10 cellular contexts compared by ENCODE assay signal in genomic region chr1:171286032-171286705, GRCh38. TPM values are rescaled to one million over a fixed set of nuclear protein-coding genes. Genes with fewer than 3 reads are reported as not detected.
DNase-seq lines count a peak whose midpoint lies in the region; ATAC-seq, FAIRE-seq and TF ChIP-seq lines count a peak whose summit lies in the region.
"Had no signal": no experiment of that assay in that cellular context is flagged by ENCODE, and none has a peak within 500 bp of the region (broad histone marks: within the 10 kb centered on the region; RNA-seq: fewer than 3 reads in every experiment).

No MANE protein-coding gene starts in this region.

- no peak for TF ChIP-seq POLR2A in spleen (IDR thresholded peaks at IDR 0.05)

- H4K20me1 ChIP-seq in SK-N-SH (ENCODE audit: insufficient read depth), result no peaks in the 10 kb centered on the region

- under 1% methylated on average over 4 of the region's 4 CpGs for WGBS in SK-N-SH (ENCODE audit: low lambda C conversion rate)
- WGBS in spleen, 5 donors, result 35 to 43% (median 42%) methylated on average over 4 of the region's 4 CpGs
- WGBS in right cardiac atrium, result 56% methylated on average over 4 of the region's 4 CpGs

- no peak overlapping the region for H2AFZ ChIP-seq in SK-N-SH (ENCODE audit: low read depth)

- DNase-seq in GM19239 (ENCODE audit: insufficient read length, low spot score) (no peak), SK-N-SH (no peak), kidney tubule cell (ENCODE audit: low spot score) (peak; percentile 77), spleen (no peak), iPS-NIHi7 (ENCODE audit: extremely low spot score) (no peak), NCI-H1436 treated with DMSO at 0.1 percent for 48 hours (lab: John Stamatoyannopoulos, UW) (no peak), right cardiac atrium (no peak)
- DNase-seq: activated T-cell treated with anti-CD3 and anti-CD28 coated beads, Interleukin-2, amount 50 U/mL, for 48 hours had no signal

- no peak overlapping the region for H3K9ac ChIP-seq in SK-N-SH

- no peak for TF ChIP-seq EP300 in SK-N-SH (IDR thresholded peaks at IDR 0.05; ENCODE audit: borderline replicate concordance in 1 of 2, low read depth in 1 of 2, low read length in 1 of 2)

- no peaks in the 10 kb centered on the region for H3K36me3 ChIP-seq in SK-N-SH (replicated peaks in 1 of 2; ENCODE audit: control insufficient read depth in 1 of 2, insufficient read depth in 2 of 2, low read length in 1 of 2)
- no peaks in the 10 kb centered on the region for H3K36me3 ChIP-seq in spleen

- TF ChIP-seq RAD21 in SK-N-SH (IDR thresholded peaks at IDR 0.05; ENCODE audit: low read length), result no peak

- H3K9me2 ChIP-seq in SK-N-SH, result no peaks in the 10 kb centered on the region

- CTCF ChIA-PET in SK-N-SH (lab: Yijun Ruan, JAX), result interaction anchor here (0.8 to 1.7 kb wide), 2 partner anchors 18 to 28 kb away, joined by 3 to 7 read pairs; partner anchors contain the start of gene FMO4

- no peaks in the 10 kb centered on the region for H3F3A ChIP-seq in SK-N-SH (replicated peaks; ENCODE audit: insufficient read depth)

- TF ChIP-seq CTCF in SK-N-SH (IDR thresholded peaks at IDR 0.05), result no peak
- no peak for TF ChIP-seq CTCF in spleen (IDR thresholded peaks at IDR 0.05 in 8 of 11, conservative IDR thresholded peaks at IDR 0.05 in 3 of 11)

- ATAC-seq in HG03064 (IDR thresholded peaks at IDR 0.05; ENCODE audit: low read depth, unreplicated experiment) (peak; percentile 63), right cardiac atrium (no peak)

- H3K27ac ChIP-seq in SK-N-SH (ENCODE audit: low read depth in 2 of 2, low read length in 1 of 2) (no peak overlapping the region), spleen (no peak overlapping the region), right cardiac atrium (ENCODE audit: low read length) (no peak overlapping the region)

- H3K4me2 ChIP-seq in SK-N-SH, result no peak overlapping the region

- H3K4me3 ChIP-seq in SK-N-SH (ENCODE audit: low read depth in 2 of 2, low read length in 1 of 2), result no peak overlapping the region
- no peak overlapping the region for H3K4me3 ChIP-seq in spleen
- no peak overlapping the region for H3K4me3 ChIP-seq in right cardiac atrium (ENCODE audit: low read length)

- FAIRE-seq in GM19239 (lab: Jason Lieb, UNC), result peak; percentile 21

- intact Hi-C loops in spleen (cut with DNase I; ENCODE audit: low total_unique reads), result no loop called here
- intact Hi-C loops in right cardiac atrium (cut with DNase I), result no loop called here

- H3K4me1 ChIP-seq in SK-N-SH (ENCODE audit: control insufficient read depth in 1 of 2, insufficient read depth in 2 of 2, low read depth in 1 of 2, low read length in 1 of 2) (no peaks in the 10 kb centered on the region; a peak in 1 of 4 replicates), spleen (no peaks in the 10 kb centered on the region), right cardiac atrium (ENCODE audit: control insufficient read depth, insufficient read depth, low read length) (no peaks in the 10 kb centered on the region)

- H3K27me3 ChIP-seq in SK-N-SH (ENCODE audit: insufficient read depth) (peaks cover 13% of the 10 kb centered on the region), spleen (replicated peaks in 1 of 7) (no peaks in the 10 kb centered on the region), right cardiac atrium (ENCODE audit: control insufficient read depth, insufficient read depth) (no peaks in the 10 kb centered on the region)

- H3K9me3 ChIP-seq in SK-N-SH (no peaks in the 10 kb centered on the region), spleen (no peaks in the 10 kb centered on the region), right cardiac atrium (ENCODE audit: control insufficient read depth, low read length) (no peaks in the 10 kb centered on the region)

- POLR2A ChIA-PET in SK-N-SH (lab: Yijun Ruan, JAX), result no interaction called here

- H3K79me2 ChIP-seq in SK-N-SH (ENCODE audit: insufficient read depth), result no peaks in the 10 kb centered on the region

TF ChIP-seq in SK-N-SH, 30 proteins besides CTCF, POLR2A, EP300 and RAD21:
- TF ChIP-seq GABPA (IDR thresholded peaks at IDR 0.05; ENCODE audit: low read depth) (no peak), RXRA (IDR thresholded peaks at IDR 0.05; ENCODE audit: borderline replicate concordance, low read depth) (no peak), MEF2A (IDR thresholded peaks at IDR 0.05; ENCODE audit: borderline replicate concordance, low read depth) (no peak), FOSL2 (IDR thresholded peaks at IDR 0.05; ENCODE audit: borderline replicate concordance, low read depth) (0 out of 2 replicates have a peak, but pooled peaks have one; percentile 6), FOXM1 (IDR thresholded peaks at IDR 0.05; ENCODE audit: low read depth) (no peak), JUND (IDR thresholded peaks at IDR 0.05) (no peak), EZH2phosphoT487 (IDR thresholded peaks at IDR 0.05; ENCODE audit: borderline replicate concordance, low read depth) (no peak)

RNA-seq across cellular contexts. Expression of gene FMO4, which starts 27.8 kb away (rescaled TPM):
- polyA plus RNA-seq in SK-N-SH (2012; rRNA removed) (1.6 and 2.0 TPM in 2 replicates), spleen (1 to 10 TPM; 3.0 to 3.5 (median 3.0) TPM), right cardiac atrium (5.5 TPM)
- 1.8 and 2.4 TPM in 2 replicates for polyA plus RNA-seq in SK-N-SH (2012; cell fraction: cytosol; rRNA removed)
- polyA plus RNA-seq in SK-N-SH (2012; cell fraction: nucleus; rRNA removed), result 1.2 and 2.3 TPM in 2 replicates
- total RNA-seq in spleen (10 to 100 TPM in 1 of 7 donors, 1 to 10 TPM in 6; 2.0 to 10.8 (median 4.6) TPM), right cardiac atrium (1 to 10 TPM; 2.8 to 6.3 (median 4.1) TPM)

RNA-seq across cellular contexts. Expression of gene FMO1, which starts 37.9 kb away (rescaled TPM):
- polyA plus RNA-seq in SK-N-SH (2012; rRNA removed) (not detected in 2 replicates), spleen (under 1 TPM; 0.17 to 0.30 (median 0.22) TPM), right cardiac atrium (0.61 TPM)
- polyA plus RNA-seq in SK-N-SH (2012; cell fraction: cytosol; rRNA removed), result not detected in 2 replicates
- not detected in 2 replicates for polyA plus RNA-seq in SK-N-SH (2012; cell fraction: nucleus; rRNA removed)
- total RNA-seq in spleen (not detected), right cardiac atrium (under 1 TPM in 3 of 4 donors, not detected in 1; 0.21 to 0.60 (median 0.25) TPM)
- total RNA-seq: fibroblast of lung had no signal
